Comparison of ENCODE assay signal across 1 cellular context in genomic region chr14:73714656-73715081, GRCh38.
TF ChIP-seq lines count a peak whose summit lies in the region.

No MANE protein-coding gene starts in this region.

TF ChIP-seq in K562, 482 proteins besides CTCF, POLR2A, EP300 and RAD21:
- TF ChIP-seq PTRF (tag; IDR thresholded peaks at IDR 0.05) (no peak), KAT2B (IDR thresholded peaks at IDR 0.05; ENCODE audit: low read depth, low read length) (no peak), KHSRP (IDR thresholded peaks at IDR 0.05) (peak; percentile 34; the same call in 1 of the 2 replicates), RFX1 (IDR thresholded peaks at IDR 0.05) (no peak; the same call in 1 of the 2 replicates), ZNF561 (CRISPR knock-in tag; conservative IDR thresholded peaks at IDR 0.05) (no peak), ZBTB2 (IDR thresholded peaks at IDR 0.05) (no peak), ARHGAP35 (IDR thresholded peaks at IDR 0.05; ENCODE audit: partially characterized antibody) (no peak), HEY1 (CRISPR knock-in tag; IDR thresholded peaks at IDR 0.05; ENCODE audit: borderline replicate concordance) (no peak), MYC (IDR thresholded peaks at IDR 0.05; ENCODE audit: low read depth, low read length) (no peak), MYC (CRISPR knock-in tag; IDR thresholded peaks at IDR 0.05; ENCODE audit: borderline replicate concordance, low read depth) (no peak), SMARCE1 (IDR thresholded peaks at IDR 0.05) (no peak), BHLHE40 (IDR thresholded peaks at IDR 0.05; ENCODE audit: low read length) (peak; percentile 52), SRSF3 (IDR thresholded peaks at IDR 0.05; ENCODE audit: insufficient read depth, low read length) (no peak), SRF (CRISPR knock-in tag; IDR thresholded peaks at IDR 0.05) (no peak)
